Comparison of ENCODE assay signal across 10 cellular contexts in the genomic region with DNA sequence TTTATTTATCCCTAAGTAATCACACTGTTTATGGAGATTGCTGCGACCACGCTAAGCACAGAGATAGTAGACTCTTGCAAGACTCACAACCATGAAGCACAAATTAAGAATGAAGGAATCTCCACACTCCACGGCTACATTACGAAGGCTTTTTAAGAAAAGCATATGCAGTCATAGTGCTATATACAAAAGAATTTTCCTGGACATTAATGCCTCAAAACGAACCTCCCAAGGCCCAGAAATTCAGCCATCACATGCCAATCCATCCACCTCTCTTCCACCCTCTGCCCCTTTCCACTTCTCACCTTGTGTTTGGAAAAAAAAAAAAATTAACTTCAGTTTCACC.
DNase-seq lines count a peak whose midpoint lies in the region; ATAC-seq and TF ChIP-seq lines count a peak whose summit lies in the region.
"Had no signal": no experiment of that assay in that cellular context is flagged by ENCODE, and none has a peak within 500 bp of the region (broad histone marks: within the 10 kb centered on the region; RNA-seq: fewer than 3 reads in every experiment).

No MANE protein-coding gene starts in this region.

- H3K27me3 Mint-ChIP-seq in osteocyte (ENCODE audit: unreplicated experiment): no peaks in the 10 kb centered on the region

- TF ChIP-seq CTCF in heart left ventricle (IDR thresholded peaks at IDR 0.05) (no peak), fibroblast of pulmonary artery (IDR thresholded peaks at IDR 0.05; ENCODE audit: low read length, missing control alignments) (no peak), osteocyte (IDR thresholded peaks at IDR 0.05) (no peak), uterus (IDR thresholded peaks at IDR 0.05) (no peak), GM10266 (IDR thresholded peaks at IDR 0.05; ENCODE audit: control insufficient read depth, insufficient read depth, low read depth, missing control alignments) (no peak)

- H3K36me3 Mint-ChIP-seq in osteocyte (ENCODE audit: unreplicated experiment): no peaks in the 10 kb centered on the region

- peaks cover 75% of the 10 kb centered on the region for H3K4me1 Mint-ChIP-seq in osteocyte (ENCODE audit: unreplicated experiment)

- DNase-seq in heart left ventricle (no peak), Right ventricle myocardium superior (no peak), fibroblast of pulmonary artery (ENCODE audit: low read depth) (peak; percentile 31), osteocyte (ENCODE audit: extremely low spot score, unreplicated experiment) (no peak), uterus (no peak), GM10266 (ENCODE audit: extremely low spot score) (no peak), DMS53 (lab: John Stamatoyannopoulos, UW) (no peak)
- DNase-seq: activated CD8-positive, alpha-beta memory T cell treated with anti-CD3 and anti-CD28 coated beads, Interleukin-2, amount 50 U/mL, for 48 hours; NCI-H510A had no signal

- H3K36me3 ChIP-seq in heart left ventricle: no peaks in the 10 kb centered on the region
- H3K36me3 ChIP-seq in uterus: no peaks in the 10 kb centered on the region

- no peaks in the 10 kb centered on the region for H3K9me3 Mint-ChIP-seq in osteocyte (ENCODE audit: unreplicated experiment)

- H3K4me1 ChIP-seq in heart left ventricle (peaks cover 0 to 91% (median 39%) of the 10 kb centered on the region in 12 donors), uterus (no peaks in the 10 kb centered on the region)

- 24 to 33% (median 28%) methylated on average over 5 of the region's 5 CpGs for WGBS in heart left ventricle, 4 donors

- H3K27ac Mint-ChIP-seq in osteocyte (ENCODE audit: unreplicated experiment): peak overlapping the region; percentile 97

- H3K27ac ChIP-seq in heart left ventricle (peak overlapping the region; percentile 51 to 86 (median 80)), uterus (peak overlapping the region; percentile 74 to 75)

- TF ChIP-seq POLR2A in heart left ventricle (IDR thresholded peaks at IDR 0.05) (no peak), uterus (IDR thresholded peaks at IDR 0.05) (no peak)

- ATAC-seq in heart left ventricle (no peak), Right ventricle myocardium superior (ENCODE audit: poor library complexity) (no peak), GM21367 (IDR thresholded peaks at IDR 0.05; ENCODE audit: unreplicated experiment) (no peak)

- intact Hi-C loops in heart left ventricle (cut with DNase I) (loop anchor here in 8 of 10 donors (5.0 to 10.0 kb wide), 10 partner anchors 44 to 584 kb away; partner anchors contain the start of gene TCF4 (in 1 of the 8)), Right ventricle myocardium superior (cut with DNase I) (no loop called here), uterus (cut with DNase I; ENCODE audit: low total_unique reads) (loop anchor here (10.0 kb wide), 1 partner anchor 76 kb away; no protein-coding TSS in a partner anchor)

- no peaks in the 10 kb centered on the region for H3K9me3 ChIP-seq in heart left ventricle
- H3K9me3 ChIP-seq in uterus: no peaks in the 10 kb centered on the region

- H3K27me3 ChIP-seq in heart left ventricle (no peaks in the 10 kb centered on the region), uterus (peaks cover 0 to 3% of the 10 kb centered on the region in 2 donors)

- H3K4me3 ChIP-seq in heart left ventricle: peak overlapping the region in 10 of 12 donors; percentile 16 to 60 (median 42)
- peak overlapping the region; percentile 59 for H3K4me3 ChIP-seq in fibroblast of pulmonary artery (replicated peaks; ENCODE audit: low read depth, low read length)
- H3K4me3 ChIP-seq in uterus: peak overlapping the region; percentile 22 to 29

- peak overlapping the region; percentile 74 for H3K4me3 Mint-ChIP-seq in osteocyte (ENCODE audit: unreplicated experiment)
